Comparison of ENCODE assay signal across 1 cellular context in genomic region chr2:11344956-11345671, GRCh38.
TF ChIP-seq lines count a peak whose summit lies in the region.

No MANE protein-coding gene starts in this region.

TF ChIP-seq in A549, 52 proteins besides CTCF, POLR2A, EP300 and RAD21 (continued from another document):
- TF ChIP-seq ATOH8 (CRISPR knock-in tag; IDR thresholded peaks at IDR 0.05; ENCODE audit: low read depth) = no peak
- TF ChIP-seq ZSCAN20 (CRISPR knock-in tag; IDR thresholded peaks at IDR 0.05) = no peak
- no peak for TF ChIP-seq NR3C1 (IDR thresholded peaks at IDR 0.05)
- TF ChIP-seq CHD4 (IDR thresholded peaks at IDR 0.05; ENCODE audit: borderline replicate concordance) = no peak
- 0 out of 2 replicates have a peak, but pooled peaks have one; percentile 64 for TF ChIP-seq RARB (CRISPR knock-in tag; IDR thresholded peaks at IDR 0.05)
- TF ChIP-seq CBX8 (IDR thresholded peaks at IDR 0.05) = no peak
- TF ChIP-seq, protein P1, sequence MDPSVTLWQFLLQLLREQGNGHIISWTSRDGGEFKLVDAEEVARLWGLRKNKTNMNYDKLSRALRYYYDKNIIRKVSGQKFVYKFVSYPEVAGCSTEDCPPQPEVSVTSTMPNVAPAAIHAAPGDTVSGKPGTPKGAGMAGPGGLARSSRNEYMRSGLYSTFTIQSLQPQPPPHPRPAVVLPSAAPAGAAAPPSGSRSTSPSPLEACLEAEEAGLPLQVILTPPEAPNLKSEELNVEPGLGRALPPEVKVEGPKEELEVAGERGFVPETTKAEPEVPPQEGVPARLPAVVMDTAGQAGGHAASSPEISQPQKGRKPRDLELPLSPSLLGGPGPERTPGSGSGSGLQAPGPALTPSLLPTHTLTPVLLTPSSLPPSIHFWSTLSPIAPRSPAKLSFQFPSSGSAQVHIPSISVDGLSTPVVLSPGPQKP (IDR thresholded peaks at IDR 0.05; ENCODE audit: low read depth, low read length) = no peak
- TF ChIP-seq MAFK (IDR thresholded peaks at IDR 0.05; ENCODE audit: partially characterized antibody) = peak; percentile 40
- no peak for TF ChIP-seq NFE2L2 (conservative IDR thresholded peaks at IDR 0.05; ENCODE audit: low read length)
- no peak; the same call in 1 of the 2 replicates for TF ChIP-seq FOSB (CRISPR knock-in tag; IDR thresholded peaks at IDR 0.05)
- TF ChIP-seq, protein P2, sequence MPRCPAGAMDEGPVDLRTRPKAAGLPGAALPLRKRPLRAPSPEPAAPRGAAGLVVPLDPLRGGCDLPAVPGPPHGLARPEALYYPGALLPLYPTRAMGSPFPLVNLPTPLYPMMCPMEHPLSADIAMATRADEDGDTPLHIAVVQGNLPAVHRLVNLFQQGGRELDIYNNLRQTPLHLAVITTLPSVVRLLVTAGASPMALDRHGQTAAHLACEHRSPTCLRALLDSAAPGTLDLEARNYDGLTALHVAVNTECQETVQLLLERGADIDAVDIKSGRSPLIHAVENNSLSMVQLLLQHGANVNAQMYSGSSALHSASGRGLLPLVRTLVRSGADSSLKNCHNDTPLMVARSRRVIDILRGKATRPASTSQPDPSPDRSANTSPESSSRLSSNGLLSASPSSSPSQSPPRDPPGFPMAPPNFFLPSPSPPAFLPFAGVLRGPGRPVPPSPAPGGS (IDR thresholded peaks at IDR 0.05) = peak; percentile 19; the same call in 1 of the 3 replicates
- peak; percentile 68; the same call in 1 of the 2 replicates for TF ChIP-seq HOXB13 (CRISPR knock-in tag; IDR thresholded peaks at IDR 0.05; ENCODE audit: low read depth)
- TF ChIP-seq EHMT2 (IDR thresholded peaks at IDR 0.05; ENCODE audit: low read depth) = no peak
- no peak for TF ChIP-seq HDAC2 (IDR thresholded peaks at IDR 0.05)
- TF ChIP-seq USF2 (IDR thresholded peaks at IDR 0.05) = no peak
- peak; percentile 93 for TF ChIP-seq FOSL2 (IDR thresholded peaks at IDR 0.05)
- peak; percentile 98 for TF ChIP-seq FOSL2 (CRISPR knock-in tag; IDR thresholded peaks at IDR 0.05)
- peak; percentile 21 to 45; a peak in 1 of 4 replicates for TF ChIP-seq CEBPB (IDR thresholded peaks at IDR 0.05)
- peak; percentile 87; the same call in 1 of the 2 replicates for TF ChIP-seq TFCP2L1 (CRISPR knock-in tag; IDR thresholded peaks at IDR 0.05)
- TF ChIP-seq E2F6 (IDR thresholded peaks at IDR 0.05; ENCODE audit: borderline replicate concordance, low read depth) = no peak
- TF ChIP-seq CHD2 (IDR thresholded peaks at IDR 0.05; ENCODE audit: low read length, partially characterized antibody) = no peak
- no peak for TF ChIP-seq FOXS1 (CRISPR knock-in tag; IDR thresholded peaks at IDR 0.05)
- no peak for TF ChIP-seq POLR2AphosphoS2 (conservative IDR thresholded peaks at IDR 0.05; ENCODE audit: low read length)
- TF ChIP-seq JUN (IDR thresholded peaks at IDR 0.05) = peak; percentile 87 to 93; a peak in 4 of 5 replicates
- TF ChIP-seq GATA3 (IDR thresholded peaks at IDR 0.05; ENCODE audit: borderline replicate concordance) = peak; percentile 26; the same call in 1 of the 2 replicates
- no peak for TF ChIP-seq KDM1A (IDR thresholded peaks at IDR 0.05; ENCODE audit: low read depth)
- peak; percentile 15; the same call in 1 of the 2 replicates for TF ChIP-seq HOXA7 (CRISPR knock-in tag; IDR thresholded peaks at IDR 0.05)
- TF ChIP-seq ZNF302 (CRISPR knock-in tag; IDR thresholded peaks at IDR 0.05) = no peak
- TF ChIP-seq ZFP36 (IDR thresholded peaks at IDR 0.05; ENCODE audit: borderline replicate concordance, partially characterized antibody) = no peak
- TF ChIP-seq PHF8 (IDR thresholded peaks at IDR 0.05; ENCODE audit: borderline replicate concordance, low read depth) = peak; percentile 87; the same call in 1 of the 2 replicates
- TF ChIP-seq JUNB (IDR thresholded peaks at IDR 0.05) = peak; percentile 81
- TF ChIP-seq MAZ (IDR thresholded peaks at IDR 0.05; ENCODE audit: borderline replicate concordance, low read depth, low read length) = peak; percentile 76; the same call in 1 of the 2 replicates
- TF ChIP-seq EHF (CRISPR knock-in tag; IDR thresholded peaks at IDR 0.05) = no peak
- TF ChIP-seq CBX2 (IDR thresholded peaks at IDR 0.05; ENCODE audit: borderline replicate concordance, low read depth) = no peak
- TF ChIP-seq BHLHE40 (IDR thresholded peaks at IDR 0.05; ENCODE audit: low read depth, low read length) = no peak
